23 cellular contexts compared by ENCODE assay signal in genomic region chr5:514673-515072, GRCh38.
"Had no signal": no experiment of that assay in that cellular context is flagged by ENCODE, and none has a peak within 500 bp of the region (broad histone marks: within the 10 kb centered on the region; RNA-seq: fewer than 3 reads in every experiment).

No MANE protein-coding gene starts in this region.

- H3K27ac Mint-ChIP-seq: activated CD4-positive, alpha-beta memory T cell treated with anti-CD3 and anti-CD28 coated beads, Interleukin-2, amount 10 ng/mL, durations not matched to agents 7 days and 5 days; activated naive CD8-positive, alpha-beta T cell treated with anti-CD3 and anti-CD28 coated beads, Interleukin-2, amount 10 ng/mL, durations not matched to agents 7 days and 5 days; activated T-cell treated with anti-CD3 and anti-CD28 coated beads, Interleukin-2, amount 50 U/mL, for 24 hours; activated T-helper 2 cell treated with anti-CD3 and anti-CD28 coated beads, Interferon-gamma antibody, Interleukin-2, Interleukin-4, amounts not matched to agents 10 μg/mL and 5 μg/mL and 100 μg/mL, durations not matched to agents 14 hours and 24 hours and 36 hours; mesothelial cell of epicardium had no signal

- H3K4me3 ChIP-seq: body of pancreas, prostate gland, right atrium auricular region, skin epidermis, suprapubic skin, vagina had no signal

- H3K36me3 ChIP-seq: prostate gland, right atrium auricular region, suprapubic skin, vagina had no signal

- H3K4me1 Mint-ChIP-seq: activated CD4-positive, alpha-beta memory T cell treated with anti-CD3 and anti-CD28 coated beads, Interleukin-2, amount 10 ng/mL, durations not matched to agents 7 days and 5 days; mesothelial cell of epicardium; neural crest cell; stimulated activated naive CD8-positive, alpha-beta T cell treated with anti-CD3 and anti-CD28 coated beads, Interleukin-15, amount 100 ng/mL, for 72 hours had no signal

- H3K27ac ChIP-seq: body of pancreas, prostate gland, right atrium auricular region, suprapubic skin had no signal

- H3K36me3 Mint-ChIP-seq: mesothelial cell of epicardium had no signal

- DNase-seq: activated CD4-positive, alpha-beta memory T cell treated with anti-CD3 and anti-CD28 coated beads, Interleukin-2, amount 10 ng/mL, durations not matched to agents 7 days and 5 days; activated CD4-positive, alpha-beta T cell treated with anti-CD3 and anti-CD28 coated beads for 48 hours; activated CD4-positive, CD25-positive, alpha-beta regulatory T cell; activated naive CD4-positive, alpha-beta T cell treated with Interleukin-2 at 50 U/mL for 16 hours; activated naive CD8-positive, alpha-beta T cell treated with anti-CD3 and anti-CD28 coated beads, Interleukin-2, amount 10 ng/mL, durations not matched to agents 7 days and 5 days; activated T-cell treated with anti-CD3 and anti-CD28 coated beads, Interleukin-2, amount 50 U/mL, for 24 hours; body of pancreas; cortex of kidney; effector CD8-positive, alpha-beta T cell; stimulated activated CD4-positive, alpha-beta T cell treated with anti-CD3 and anti-CD28 coated beads, Interleukin-15, amount 100 ng/mL, for 24 hours; stimulated activated CD4-positive, alpha-beta T cell treated with anti-CD3 and anti-CD28 coated beads, Interleukin-2, amount 100 ng/mL, for 48 hours; stimulated activated naive CD8-positive, alpha-beta T cell treated with anti-CD3 and anti-CD28 coated beads, Interleukin-15, amount 100 ng/mL, for 72 hours; T-helper 1 cell; T-helper 9 cell; trophoblast cell had no signal

- H3K9me3 Mint-ChIP-seq: activated CD4-positive, alpha-beta memory T cell treated with anti-CD3 and anti-CD28 coated beads, Interleukin-2, amount 10 ng/mL, durations not matched to agents 7 days and 5 days; activated T-cell treated with anti-CD3 and anti-CD28 coated beads, Interleukin-2, amount 50 U/mL, for 24 hours; activated T-helper 2 cell treated with anti-CD3 and anti-CD28 coated beads, Interferon-gamma antibody, Interleukin-2, Interleukin-4, amounts not matched to agents 10 μg/mL and 5 μg/mL and 100 μg/mL, durations not matched to agents 14 hours and 24 hours and 36 hours; mesothelial cell of epicardium had no signal

- H3K27me3 ChIP-seq: right atrium auricular region, vagina had no signal

- H3K4me3 Mint-ChIP-seq: activated CD4-positive, alpha-beta memory T cell treated with anti-CD3 and anti-CD28 coated beads, Interleukin-2, amount 10 ng/mL, durations not matched to agents 7 days and 5 days; activated naive CD8-positive, alpha-beta T cell treated with anti-CD3 and anti-CD28 coated beads, Interleukin-2, amount 10 ng/mL, durations not matched to agents 7 days and 5 days; activated T-cell treated with anti-CD3 and anti-CD28 coated beads, Interleukin-2, amount 50 U/mL, for 24 hours; mesothelial cell of epicardium; neural crest cell; stimulated activated naive CD8-positive, alpha-beta T cell treated with anti-CD3 and anti-CD28 coated beads, Interleukin-15, amount 100 ng/mL, for 72 hours had no signal

- H3K9me3 ChIP-seq: body of pancreas, prostate gland, right atrium auricular region, suprapubic skin, vagina had no signal

- H3K4me1 ChIP-seq: prostate gland, right atrium auricular region had no signal
